In the genomic region with DNA sequence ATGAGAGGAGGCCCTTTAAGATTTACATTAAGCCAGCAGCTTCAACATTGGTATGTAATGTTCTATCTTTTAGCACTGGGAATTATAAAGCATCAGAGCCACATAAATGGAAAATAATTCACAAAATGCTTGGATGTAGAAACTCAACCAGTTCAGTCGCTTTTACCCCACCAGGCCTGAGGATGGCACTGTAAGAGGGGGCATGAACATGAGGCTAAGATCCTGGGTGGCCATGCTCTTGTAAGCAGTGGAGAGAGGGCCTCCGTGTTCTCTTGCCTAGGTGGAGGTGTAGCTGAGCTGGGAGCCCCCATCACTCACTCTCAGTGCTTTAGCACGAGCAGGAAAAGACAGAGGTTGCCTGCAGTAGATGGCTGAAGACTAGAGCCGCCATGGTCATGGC, we compare ENCODE assay signal across 11 cellular contexts.
DNase-seq lines count a peak whose midpoint lies in the region; ATAC-seq and TF ChIP-seq lines count a peak whose summit lies in the region.
"Had no signal": no experiment of that assay in that cellular context is flagged by ENCODE, and none has a peak within 500 bp of the region (broad histone marks: within the 10 kb centered on the region; RNA-seq: fewer than 3 reads in every experiment).

No MANE protein-coding gene starts in this region.

- H3K9me3 ChIP-seq in neuronal stem cell (replicated peaks in 1 of 2; ENCODE audit: control insufficient read depth in 2 of 2, insufficient read depth in 1 of 2, low read depth in 1 of 2, low read length in 2 of 2) (peaks cover 2 to 9% of the 10 kb centered on the region in 2 donors), lower lobe of right lung (no peaks in the 10 kb centered on the region)
- H3K9me3 ChIP-seq: Peyer's patch had no signal

- H3K4me3 ChIP-seq in cardiac fibroblast (replicated peaks in 1 of 2; ENCODE audit: low read depth in 2 of 2, low read length in 2 of 2) (no peak overlapping the region), neuronal stem cell (ENCODE audit: low read length in 2 of 2) (no peak overlapping the region), lower lobe of right lung (no peak overlapping the region)
- H3K4me3 ChIP-seq: Peyer's patch had no signal

- no peak overlapping the region for H2AFZ ChIP-seq in neuronal stem cell (ENCODE audit: low read length)

- no CpG with 5 or more reads among the region's 4 CpGs for WGBS in neuronal stem cell (ENCODE audit: extremely low coverage in 2 of 2, insufficient read length in 2 of 2, insufficient replicate concordance in 1 of 2), 2 donors

- H2BK5ac ChIP-seq in neuronal stem cell (ENCODE audit: low read length) = no peak overlapping the region

- H3K4me1 ChIP-seq in neuronal stem cell (ENCODE audit: control insufficient read depth in 2 of 2, insufficient read depth in 1 of 2, low read depth in 1 of 2, low read length in 2 of 2) (peaks cover 8 to 9% of the 10 kb centered on the region in 2 donors), lower lobe of right lung (peaks cover 17% of the 10 kb centered on the region)

- H3K79me1 ChIP-seq in neuronal stem cell (ENCODE audit: low read depth, low read length) = no peaks in the 10 kb centered on the region

- ATAC-seq in lower lobe of right lung = no peak
- no peak for ATAC-seq in HG03159 (IDR thresholded peaks at IDR 0.05; ENCODE audit: unreplicated experiment)

- no peak overlapping the region for H3K4me2 ChIP-seq in neuronal stem cell (ENCODE audit: insufficient read depth, low read length, poor library complexity, severe bottlenecking)

- no peak overlapping the region for H2BK15ac ChIP-seq in neuronal stem cell (ENCODE audit: low read length)

- H3K9ac ChIP-seq in neuronal stem cell (ENCODE audit: low read depth, low read length, poor library complexity) = no peak overlapping the region

- H4K91ac ChIP-seq in neuronal stem cell (ENCODE audit: low read depth, low read length, poor library complexity) = no peak overlapping the region

- DNase-seq in EH (ENCODE audit: low read depth) (peak; percentile 20), M059J (ENCODE audit: low read depth) (peak; percentile 39), cardiac fibroblast (ENCODE audit: low read depth in 2 of 2) (peak; percentile 31 to 37), neuronal stem cell (ENCODE audit: low spot score) (no peak), GM10266 (ENCODE audit: extremely low spot score) (no peak), lower lobe of right lung (no peak)
- DNase-seq: activated CD4-positive, alpha-beta T cell treated with anti-CD3 and anti-CD28 coated beads, Interleukin-2, amount 50 U/mL, for 48 hours; kidney glomerular epithelial cell; naive B cell; Peyer's patch had no signal

- TF ChIP-seq CTCF in cardiac fibroblast (IDR thresholded peaks at IDR 0.05; ENCODE audit: low read depth, low read length) (no peak), GM10266 (IDR thresholded peaks at IDR 0.05; ENCODE audit: control insufficient read depth, insufficient read depth, low read depth, missing control alignments) (no peak), lower lobe of right lung (IDR thresholded peaks at IDR 0.05) (no peak)

- peak overlapping the region; percentile 44 for H3K18ac ChIP-seq in neuronal stem cell (ENCODE audit: low read length)

- H3K27ac ChIP-seq in neuronal stem cell (replicated peaks; ENCODE audit: low read length) = no peak overlapping the region
- H3K27ac ChIP-seq in lower lobe of right lung = no peak overlapping the region
- H3K27ac ChIP-seq: Peyer's patch had no signal

- H2BK120ac ChIP-seq in neuronal stem cell (ENCODE audit: low read depth, low read length) = no peak overlapping the region

- H3K4ac ChIP-seq in neuronal stem cell (ENCODE audit: low read length) = no peak overlapping the region

- H2BK12ac ChIP-seq in neuronal stem cell (ENCODE audit: low read length) = no peak overlapping the region

- H3K36me3 ChIP-seq in neuronal stem cell (replicated peaks in 1 of 2; ENCODE audit: control insufficient read depth in 2 of 2, insufficient read depth in 2 of 2, low read length in 2 of 2) (no peaks in the 10 kb centered on the region), lower lobe of right lung (no peaks in the 10 kb centered on the region)
- H3K36me3 ChIP-seq: Peyer's patch had no signal

- H4K8ac ChIP-seq in neuronal stem cell (ENCODE audit: low read depth, low read length) = no peak overlapping the region

- H3K27me3 ChIP-seq in neuronal stem cell (ENCODE audit: control insufficient read depth in 3 of 3, insufficient read depth in 3 of 3, low read depth in 1 of 3, low read length in 3 of 3) = no peaks in the 10 kb centered on the region
- no peaks in the 10 kb centered on the region for H3K27me3 ChIP-seq in lower lobe of right lung (ENCODE audit: low read depth)
- H3K27me3 ChIP-seq: Peyer's patch had no signal

- no peak overlapping the region for H2AK5ac ChIP-seq in neuronal stem cell (ENCODE audit: low read depth, low read length)

- H3K23ac ChIP-seq in neuronal stem cell (ENCODE audit: low read depth, low read length, poor library complexity) = no peak overlapping the region

- intact Hi-C loops in lower lobe of right lung (cut with DNase I) = no loop called here

- H3K14ac ChIP-seq in neuronal stem cell (ENCODE audit: low read length) = peak overlapping the region; percentile 43

Comparison
In these comparisons a context has a peak if more than half of its experiments do, and no peak if none do; other contexts are left out.
1. DNase-seq: peak in EH (single experiment), M059J (single experiment) and cardiac fibroblast (2 of 2); none in neuronal stem cell (single experiment), GM10266 (single experiment) and lower lobe of right lung (single experiment).